1 cellular context compared by ENCODE assay signal in the genomic region with DNA sequence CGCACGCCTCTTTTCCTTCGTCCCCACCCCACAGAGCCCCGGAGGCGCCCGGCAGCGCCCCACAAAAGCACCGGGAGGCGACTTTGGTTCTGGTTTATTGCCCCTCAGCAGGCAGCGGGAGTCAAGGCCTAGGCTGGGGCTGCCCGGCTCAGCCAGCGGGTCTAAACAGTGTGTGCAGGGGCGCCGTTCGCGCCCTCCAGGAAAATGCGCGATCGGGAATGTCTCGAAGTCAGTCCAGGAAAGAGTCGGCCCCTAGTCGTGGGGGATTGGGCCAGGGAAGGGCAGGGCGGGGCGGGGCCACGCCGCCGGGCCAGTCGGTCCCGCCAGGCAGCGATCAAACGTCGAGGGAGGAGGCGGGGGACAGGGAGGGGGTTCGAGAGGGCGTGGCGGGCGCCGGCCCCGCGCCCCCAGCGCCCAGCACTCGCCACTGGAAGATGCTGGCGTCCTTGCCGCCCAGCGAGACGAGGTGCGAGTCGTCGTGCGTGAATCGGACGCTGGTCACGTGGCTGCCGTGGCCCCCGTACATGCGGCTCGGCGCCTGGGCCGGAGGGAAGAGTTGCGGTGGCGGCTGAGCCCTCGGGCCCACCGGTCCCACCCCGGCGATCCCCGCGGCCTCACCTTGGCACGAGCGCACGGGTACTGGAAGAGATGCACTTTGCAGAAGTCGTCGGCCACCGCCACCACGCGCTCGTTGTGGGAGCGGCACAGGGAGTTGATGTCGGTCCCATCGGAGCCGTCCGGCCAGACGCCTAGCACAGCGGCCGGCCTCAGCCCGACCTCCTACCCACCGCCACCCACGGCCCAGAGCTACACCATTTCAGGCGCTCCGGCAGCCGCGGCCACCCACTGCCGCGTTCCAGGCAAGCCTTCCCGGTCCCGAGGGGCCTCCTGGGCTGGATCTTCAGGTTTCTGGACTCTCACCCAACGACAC.
A peak's percentile ranks its signal among the peaks of the same experiment; 100 is the strongest.
TF ChIP-seq lines count a peak whose summit lies in the region.

No MANE protein-coding gene starts in this region.

TF ChIP-seq in WTC11, 78 proteins besides CTCF, POLR2A, EP300 and RAD21 (continued from another document):
- TF ChIP-seq, protein P1, sequence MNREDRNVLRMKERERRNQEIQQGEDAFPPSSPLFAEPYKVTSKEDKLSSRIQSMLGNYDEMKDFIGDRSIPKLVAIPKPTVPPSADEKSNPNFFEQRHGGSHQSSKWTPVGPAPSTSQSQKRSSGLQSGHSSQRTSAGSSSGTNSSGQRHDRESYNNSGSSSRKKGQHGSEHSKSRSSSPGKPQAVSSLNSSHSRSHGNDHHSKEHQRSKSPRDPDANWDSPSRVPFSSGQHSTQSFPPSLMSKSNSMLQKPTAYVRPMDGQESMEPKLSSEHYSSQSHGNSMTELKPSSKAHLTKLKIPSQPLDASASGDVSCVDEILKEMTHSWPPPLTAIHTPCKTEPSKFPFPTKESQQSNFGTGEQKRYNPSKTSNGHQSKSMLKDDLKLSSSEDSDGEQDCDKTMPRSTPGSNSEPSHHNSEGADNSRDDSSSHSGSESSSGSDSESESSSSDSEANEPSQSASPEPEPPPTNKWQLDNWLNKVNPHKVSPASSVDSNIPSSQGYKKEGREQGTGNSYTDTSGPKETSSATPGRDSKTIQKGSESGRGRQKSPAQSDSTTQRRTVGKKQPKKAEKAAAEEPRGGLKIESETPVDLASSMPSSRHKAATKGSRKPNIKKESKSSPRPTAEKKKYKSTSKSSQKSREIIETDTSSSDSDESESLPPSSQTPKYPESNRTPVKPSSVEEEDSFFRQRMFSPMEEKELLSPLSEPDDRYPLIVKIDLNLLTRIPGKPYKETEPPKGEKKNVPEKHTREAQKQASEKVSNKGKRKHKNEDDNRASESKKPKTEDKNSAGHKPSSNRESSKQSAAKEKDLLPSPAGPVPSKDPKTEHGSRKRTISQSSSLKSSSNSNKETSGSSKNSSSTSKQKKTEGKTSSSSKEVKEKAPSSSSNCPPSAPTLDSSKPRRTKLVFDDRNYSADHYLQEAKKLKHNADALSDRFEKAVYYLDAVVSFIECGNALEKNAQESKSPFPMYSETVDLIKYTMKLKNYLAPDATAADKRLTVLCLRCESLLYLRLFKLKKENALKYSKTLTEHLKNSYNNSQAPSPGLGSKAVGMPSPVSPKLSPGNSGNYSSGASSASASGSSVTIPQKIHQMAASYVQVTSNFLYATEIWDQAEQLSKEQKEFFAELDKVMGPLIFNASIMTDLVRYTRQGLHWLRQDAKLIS (CRISPR knock-in tag; IDR thresholded peaks at IDR 0.05; ENCODE audit: borderline replicate concordance): no peak
- TF ChIP-seq PRRX2 (CRISPR knock-in tag; IDR thresholded peaks at IDR 0.05) (no peak), ZNF317 (CRISPR knock-in tag; IDR thresholded peaks at IDR 0.05; ENCODE audit: borderline replicate concordance, low read depth) (peak; percentile 39; the same call in 1 of the 2 replicates), FOXP1 (CRISPR knock-in tag; IDR thresholded peaks at IDR 0.05; ENCODE audit: borderline replicate concordance) (peak; percentile 88), ETV6 (CRISPR knock-in tag; IDR thresholded peaks at IDR 0.05) (peak; percentile 58; the same call in 1 of the 2 replicates), NR2C2 (CRISPR knock-in tag; IDR thresholded peaks at IDR 0.05) (peak; percentile 59; the same call in 1 of the 2 replicates), OVOL2 (CRISPR knock-in tag; IDR thresholded peaks at IDR 0.05; ENCODE audit: borderline replicate concordance) (no peak), CREM (CRISPR knock-in tag; IDR thresholded peaks at IDR 0.05) (0 out of 2 replicates have a peak, but pooled peaks have one; percentile 37), TEAD4 (CRISPR knock-in tag; IDR thresholded peaks at IDR 0.05) (no peak), JUN (CRISPR knock-in tag; IDR thresholded peaks at IDR 0.05) (peak; percentile 76; the same call in 1 of the 2 replicates), FOXK1 (CRISPR knock-in tag; IDR thresholded peaks at IDR 0.05) (0 out of 2 replicates have a peak, but pooled peaks have one; percentile 54), RELA (CRISPR knock-in tag; IDR thresholded peaks at IDR 0.05; ENCODE audit: borderline replicate concordance) (0 out of 2 replicates have a peak, but pooled peaks have one; percentile 69), SOX15 (CRISPR knock-in tag; IDR thresholded peaks at IDR 0.05) (no peak), NFE2L1 (CRISPR knock-in tag; IDR thresholded peaks at IDR 0.05) (peak; percentile 52; the same call in 1 of the 2 replicates), ATF1 (CRISPR knock-in tag; IDR thresholded peaks at IDR 0.05) (peak; percentile 21; the same call in 1 of the 2 replicates), TCF7 (CRISPR knock-in tag; IDR thresholded peaks at IDR 0.05; ENCODE audit: low read depth) (0 out of 2 replicates have a peak, but pooled peaks have one; percentile 37), NR3C1 (CRISPR knock-in tag; conservative IDR thresholded peaks at IDR 0.05; ENCODE audit: low read depth) (0 out of 2 replicates have a peak, but pooled peaks have one; percentile 65), CBFB (CRISPR knock-in tag; IDR thresholded peaks at IDR 0.05; ENCODE audit: low read depth) (0 out of 2 replicates have a peak, but pooled peaks have one; percentile 50), SMAD3 (CRISPR knock-in tag; IDR thresholded peaks at IDR 0.05; ENCODE audit: borderline replicate concordance) (peak; percentile 59; the same call in 1 of the 2 replicates), ZBTB21 (CRISPR knock-in tag; IDR thresholded peaks at IDR 0.05; ENCODE audit: borderline replicate concordance) (no peak; the same call in 1 of the 2 replicates), ZNF232 (CRISPR knock-in tag; IDR thresholded peaks at IDR 0.05) (peak; percentile 78; the same call in 1 of the 2 replicates), TEAD1 (CRISPR knock-in tag; IDR thresholded peaks at IDR 0.05) (peak; percentile 82), CREB1 (CRISPR knock-in tag; IDR thresholded peaks at IDR 0.05) (peak; percentile 80; the same call in 1 of the 2 replicates), ZNF219 (CRISPR knock-in tag; IDR thresholded peaks at IDR 0.05; ENCODE audit: borderline replicate concordance) (0 out of 2 replicates have a peak, but pooled peaks have one; percentile 79), ELF4 (CRISPR knock-in tag; IDR thresholded peaks at IDR 0.05; ENCODE audit: low read depth) (no peak), SMAD4 (CRISPR knock-in tag; IDR thresholded peaks at IDR 0.05) (no peak), ZNF263 (CRISPR knock-in tag; IDR thresholded peaks at IDR 0.05; ENCODE audit: low read depth) (0 out of 2 replicates have a peak, but pooled peaks have one; percentile 1)
- TF ChIP-seq, protein P2, sequence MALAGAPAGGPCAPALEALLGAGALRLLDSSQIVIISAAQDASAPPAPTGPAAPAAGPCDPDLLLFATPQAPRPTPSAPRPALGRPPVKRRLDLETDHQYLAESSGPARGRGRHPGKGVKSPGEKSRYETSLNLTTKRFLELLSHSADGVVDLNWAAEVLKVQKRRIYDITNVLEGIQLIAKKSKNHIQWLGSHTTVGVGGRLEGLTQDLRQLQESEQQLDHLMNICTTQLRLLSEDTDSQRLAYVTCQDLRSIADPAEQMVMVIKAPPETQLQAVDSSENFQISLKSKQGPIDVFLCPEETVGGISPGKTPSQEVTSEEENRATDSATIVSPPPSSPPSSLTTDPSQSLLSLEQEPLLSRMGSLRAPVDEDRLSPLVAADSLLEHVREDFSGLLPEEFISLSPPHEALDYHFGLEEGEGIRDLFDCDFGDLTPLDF (CRISPR knock-in tag; IDR thresholded peaks at IDR 0.05): peak; percentile 76; the same call in 1 of the 2 replicates
- TF ChIP-seq, protein P3, sequence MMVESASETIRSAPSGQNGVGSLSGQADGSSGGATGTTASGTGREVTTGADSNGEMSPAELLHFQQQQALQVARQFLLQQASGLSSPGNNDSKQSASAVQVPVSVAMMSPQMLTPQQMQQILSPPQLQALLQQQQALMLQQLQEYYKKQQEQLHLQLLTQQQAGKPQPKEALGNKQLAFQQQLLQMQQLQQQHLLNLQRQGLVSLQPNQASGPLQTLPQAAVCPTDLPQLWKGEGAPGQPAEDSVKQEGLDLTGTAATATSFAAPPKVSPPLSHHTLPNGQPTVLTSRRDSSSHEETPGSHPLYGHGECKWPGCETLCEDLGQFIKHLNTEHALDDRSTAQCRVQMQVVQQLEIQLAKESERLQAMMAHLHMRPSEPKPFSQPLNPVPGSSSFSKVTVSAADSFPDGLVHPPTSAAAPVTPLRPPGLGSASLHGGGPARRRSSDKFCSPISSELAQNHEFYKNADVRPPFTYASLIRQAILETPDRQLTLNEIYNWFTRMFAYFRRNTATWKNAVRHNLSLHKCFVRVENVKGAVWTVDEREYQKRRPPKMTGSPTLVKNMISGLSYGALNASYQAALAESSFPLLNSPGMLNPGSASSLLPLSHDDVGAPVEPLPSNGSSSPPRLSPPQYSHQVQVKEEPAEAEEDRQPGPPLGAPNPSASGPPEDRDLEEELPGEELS (CRISPR knock-in tag; IDR thresholded peaks at IDR 0.05): peak; percentile 36; the same call in 1 of the 2 replicates
- TF ChIP-seq, protein P4, sequence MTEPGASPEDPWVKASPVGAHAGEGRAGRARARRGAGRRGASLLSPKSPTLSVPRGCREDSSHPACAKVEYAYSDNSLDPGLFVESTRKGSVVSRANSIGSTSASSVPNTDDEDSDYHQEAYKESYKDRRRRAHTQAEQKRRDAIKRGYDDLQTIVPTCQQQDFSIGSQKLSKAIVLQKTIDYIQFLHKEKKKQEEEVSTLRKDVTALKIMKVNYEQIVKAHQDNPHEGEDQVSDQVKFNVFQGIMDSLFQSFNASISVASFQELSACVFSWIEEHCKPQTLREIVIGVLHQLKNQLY (CRISPR knock-in tag; IDR thresholded peaks at IDR 0.05): 0 out of 2 replicates have a peak, but pooled peaks have one; percentile 5
- TF ChIP-seq, protein P5, sequence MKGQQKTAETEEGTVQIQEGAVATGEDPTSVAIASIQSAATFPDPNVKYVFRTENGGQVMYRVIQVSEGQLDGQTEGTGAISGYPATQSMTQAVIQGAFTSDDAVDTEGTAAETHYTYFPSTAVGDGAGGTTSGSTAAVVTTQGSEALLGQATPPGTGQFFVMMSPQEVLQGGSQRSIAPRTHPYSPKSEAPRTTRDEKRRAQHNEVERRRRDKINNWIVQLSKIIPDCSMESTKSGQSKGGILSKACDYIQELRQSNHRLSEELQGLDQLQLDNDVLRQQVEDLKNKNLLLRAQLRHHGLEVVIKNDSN (CRISPR knock-in tag; IDR thresholded peaks at IDR 0.05): peak; percentile 93
- TF ChIP-seq, protein P6, sequence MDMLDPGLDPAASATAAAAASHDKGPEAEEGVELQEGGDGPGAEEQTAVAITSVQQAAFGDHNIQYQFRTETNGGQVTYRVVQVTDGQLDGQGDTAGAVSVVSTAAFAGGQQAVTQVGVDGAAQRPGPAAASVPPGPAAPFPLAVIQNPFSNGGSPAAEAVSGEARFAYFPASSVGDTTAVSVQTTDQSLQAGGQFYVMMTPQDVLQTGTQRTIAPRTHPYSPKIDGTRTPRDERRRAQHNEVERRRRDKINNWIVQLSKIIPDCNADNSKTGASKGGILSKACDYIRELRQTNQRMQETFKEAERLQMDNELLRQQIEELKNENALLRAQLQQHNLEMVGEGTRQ (CRISPR knock-in tag; IDR thresholded peaks at IDR 0.05): peak; percentile 94
- TF ChIP-seq, protein P7, sequence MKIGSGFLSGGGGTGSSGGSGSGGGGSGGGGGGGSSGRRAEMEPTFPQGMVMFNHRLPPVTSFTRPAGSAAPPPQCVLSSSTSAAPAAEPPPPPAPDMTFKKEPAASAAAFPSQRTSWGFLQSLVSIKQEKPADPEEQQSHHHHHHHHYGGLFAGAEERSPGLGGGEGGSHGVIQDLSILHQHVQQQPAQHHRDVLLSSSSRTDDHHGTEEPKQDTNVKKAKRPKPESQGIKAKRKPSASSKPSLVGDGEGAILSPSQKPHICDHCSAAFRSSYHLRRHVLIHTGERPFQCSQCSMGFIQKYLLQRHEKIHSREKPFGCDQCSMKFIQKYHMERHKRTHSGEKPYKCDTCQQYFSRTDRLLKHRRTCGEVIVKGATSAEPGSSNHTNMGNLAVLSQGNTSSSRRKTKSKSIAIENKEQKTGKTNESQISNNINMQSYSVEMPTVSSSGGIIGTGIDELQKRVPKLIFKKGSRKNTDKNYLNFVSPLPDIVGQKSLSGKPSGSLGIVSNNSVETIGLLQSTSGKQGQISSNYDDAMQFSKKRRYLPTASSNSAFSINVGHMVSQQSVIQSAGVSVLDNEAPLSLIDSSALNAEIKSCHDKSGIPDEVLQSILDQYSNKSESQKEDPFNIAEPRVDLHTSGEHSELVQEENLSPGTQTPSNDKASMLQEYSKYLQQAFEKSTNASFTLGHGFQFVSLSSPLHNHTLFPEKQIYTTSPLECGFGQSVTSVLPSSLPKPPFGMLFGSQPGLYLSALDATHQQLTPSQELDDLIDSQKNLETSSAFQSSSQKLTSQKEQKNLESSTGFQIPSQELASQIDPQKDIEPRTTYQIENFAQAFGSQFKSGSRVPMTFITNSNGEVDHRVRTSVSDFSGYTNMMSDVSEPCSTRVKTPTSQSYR (CRISPR knock-in tag; IDR thresholded peaks at IDR 0.05): peak; percentile 81
- TF ChIP-seq, protein P8, sequence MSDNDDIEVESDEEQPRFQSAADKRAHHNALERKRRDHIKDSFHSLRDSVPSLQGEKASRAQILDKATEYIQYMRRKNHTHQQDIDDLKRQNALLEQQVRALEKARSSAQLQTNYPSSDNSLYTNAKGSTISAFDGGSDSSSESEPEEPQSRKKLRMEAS (CRISPR knock-in tag; IDR thresholded peaks at IDR 0.05): peak; percentile 98
- TF ChIP-seq, protein P9, sequence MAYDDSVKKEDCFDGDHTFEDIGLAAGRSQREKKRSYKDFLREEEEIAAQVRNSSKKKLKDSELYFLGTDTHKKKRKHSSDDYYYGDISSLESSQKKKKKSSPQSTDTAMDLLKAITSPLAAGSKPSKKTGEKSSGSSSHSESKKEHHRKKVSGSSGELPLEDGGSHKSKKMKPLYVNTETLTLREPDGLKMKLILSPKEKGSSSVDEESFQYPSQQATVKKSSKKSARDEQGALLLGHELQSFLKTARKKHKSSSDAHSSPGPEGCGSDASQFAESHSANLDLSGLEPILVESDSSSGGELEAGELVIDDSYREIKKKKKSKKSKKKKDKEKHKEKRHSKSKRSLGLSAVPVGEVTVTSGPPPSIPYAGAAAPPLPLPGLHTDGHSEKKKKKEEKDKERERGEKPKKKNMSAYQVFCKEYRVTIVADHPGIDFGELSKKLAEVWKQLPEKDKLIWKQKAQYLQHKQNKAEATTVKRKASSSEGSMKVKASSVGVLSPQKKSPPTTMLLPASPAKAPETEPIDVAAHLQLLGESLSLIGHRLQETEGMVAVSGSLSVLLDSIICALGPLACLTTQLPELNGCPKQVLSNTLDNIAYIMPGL (CRISPR knock-in tag; IDR thresholded peaks at IDR 0.05): peak; percentile 90
- TF ChIP-seq, protein P10, sequence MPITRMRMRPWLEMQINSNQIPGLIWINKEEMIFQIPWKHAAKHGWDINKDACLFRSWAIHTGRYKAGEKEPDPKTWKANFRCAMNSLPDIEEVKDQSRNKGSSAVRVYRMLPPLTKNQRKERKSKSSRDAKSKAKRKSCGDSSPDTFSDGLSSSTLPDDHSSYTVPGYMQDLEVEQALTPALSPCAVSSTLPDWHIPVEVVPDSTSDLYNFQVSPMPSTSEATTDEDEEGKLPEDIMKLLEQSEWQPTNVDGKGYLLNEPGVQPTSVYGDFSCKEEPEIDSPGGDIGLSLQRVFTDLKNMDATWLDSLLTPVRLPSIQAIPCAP (CRISPR knock-in tag; IDR thresholded peaks at IDR 0.05): peak; percentile 69; the same call in 1 of the 2 replicates
- TF ChIP-seq, protein P11, sequence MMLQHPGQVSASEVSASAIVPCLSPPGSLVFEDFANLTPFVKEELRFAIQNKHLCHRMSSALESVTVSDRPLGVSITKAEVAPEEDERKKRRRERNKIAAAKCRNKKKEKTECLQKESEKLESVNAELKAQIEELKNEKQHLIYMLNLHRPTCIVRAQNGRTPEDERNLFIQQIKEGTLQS (CRISPR knock-in tag; conservative IDR thresholded peaks at IDR 0.05): no peak
- TF ChIP-seq, protein P12, sequence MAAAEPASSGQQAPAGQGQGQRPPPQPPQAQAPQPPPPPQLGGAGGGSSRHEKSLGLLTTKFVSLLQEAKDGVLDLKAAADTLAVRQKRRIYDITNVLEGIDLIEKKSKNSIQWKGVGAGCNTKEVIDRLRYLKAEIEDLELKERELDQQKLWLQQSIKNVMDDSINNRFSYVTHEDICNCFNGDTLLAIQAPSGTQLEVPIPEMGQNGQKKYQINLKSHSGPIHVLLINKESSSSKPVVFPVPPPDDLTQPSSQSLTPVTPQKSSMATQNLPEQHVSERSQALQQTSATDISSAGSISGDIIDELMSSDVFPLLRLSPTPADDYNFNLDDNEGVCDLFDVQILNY (CRISPR knock-in tag; IDR thresholded peaks at IDR 0.05): peak; percentile 86; the same call in 1 of the 2 replicates
TF ChIP-seq in WTC11: peak in this region for 32.
